1 cellular context compared by ENCODE assay signal in the genomic region with DNA sequence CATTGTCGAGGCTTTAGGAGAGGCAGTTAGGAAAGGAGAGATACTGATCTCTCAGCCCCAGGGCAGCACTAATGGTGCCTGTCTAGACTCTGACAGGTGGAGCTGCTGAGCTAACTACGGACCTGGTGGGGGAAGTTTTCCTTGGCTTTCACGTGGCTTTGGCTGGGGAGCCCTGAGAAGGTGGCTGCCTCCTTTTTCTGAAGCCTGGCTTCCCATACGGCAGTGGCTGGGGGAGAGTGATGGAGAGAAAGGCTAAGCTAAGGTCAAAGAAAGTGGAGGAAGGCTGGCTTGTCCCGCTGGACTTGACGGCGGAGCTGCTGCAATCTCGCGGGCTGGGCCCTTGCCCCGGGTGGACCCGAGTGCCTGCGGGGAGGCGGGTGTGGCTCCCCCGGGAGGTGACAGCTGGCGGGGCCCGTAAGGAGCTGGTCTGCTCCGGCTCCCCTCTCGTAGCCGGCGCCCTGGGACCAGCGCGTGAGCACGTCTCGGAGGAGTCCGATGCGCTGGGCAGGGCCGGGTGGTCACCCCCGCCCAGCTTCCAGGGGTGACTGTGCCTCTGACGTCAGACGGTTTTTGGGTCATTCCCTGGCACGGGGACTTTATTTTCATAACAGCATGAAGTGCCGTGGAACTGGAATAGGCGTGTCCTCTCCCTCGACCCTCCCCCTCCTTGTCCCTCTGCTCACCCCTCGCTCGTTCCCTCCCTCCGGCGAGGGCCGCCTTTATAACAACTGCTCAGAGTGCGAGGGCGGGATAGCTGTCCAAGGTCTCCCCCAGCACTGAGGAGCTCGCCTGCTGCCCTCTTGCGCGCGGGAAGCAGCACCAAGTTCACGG.
A peak's percentile ranks its signal among the peaks of the same experiment; 100 is the strongest.
TF ChIP-seq lines count a peak whose summit lies in the region.

A gene with protein sequence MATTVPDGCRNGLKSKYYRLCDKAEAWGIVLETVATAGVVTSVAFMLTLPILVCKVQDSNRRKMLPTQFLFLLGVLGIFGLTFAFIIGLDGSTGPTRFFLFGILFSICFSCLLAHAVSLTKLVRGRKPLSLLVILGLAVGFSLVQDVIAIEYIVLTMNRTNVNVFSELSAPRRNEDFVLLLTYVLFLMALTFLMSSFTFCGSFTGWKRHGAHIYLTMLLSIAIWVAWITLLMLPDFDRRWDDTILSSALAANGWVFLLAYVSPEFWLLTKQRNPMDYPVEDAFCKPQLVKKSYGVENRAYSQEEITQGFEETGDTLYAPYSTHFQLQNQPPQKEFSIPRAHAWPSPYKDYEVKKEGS (plus strand): TSS at position 748 of the 831 bp plus-strand sequence. CDS start 16,688 bp downstream, outside the sequence.

TF ChIP-seq in K562, 482 proteins besides CTCF, POLR2A, EP300 and RAD21 (continued from another document and continues in another):
- TF ChIP-seq, protein P1, sequence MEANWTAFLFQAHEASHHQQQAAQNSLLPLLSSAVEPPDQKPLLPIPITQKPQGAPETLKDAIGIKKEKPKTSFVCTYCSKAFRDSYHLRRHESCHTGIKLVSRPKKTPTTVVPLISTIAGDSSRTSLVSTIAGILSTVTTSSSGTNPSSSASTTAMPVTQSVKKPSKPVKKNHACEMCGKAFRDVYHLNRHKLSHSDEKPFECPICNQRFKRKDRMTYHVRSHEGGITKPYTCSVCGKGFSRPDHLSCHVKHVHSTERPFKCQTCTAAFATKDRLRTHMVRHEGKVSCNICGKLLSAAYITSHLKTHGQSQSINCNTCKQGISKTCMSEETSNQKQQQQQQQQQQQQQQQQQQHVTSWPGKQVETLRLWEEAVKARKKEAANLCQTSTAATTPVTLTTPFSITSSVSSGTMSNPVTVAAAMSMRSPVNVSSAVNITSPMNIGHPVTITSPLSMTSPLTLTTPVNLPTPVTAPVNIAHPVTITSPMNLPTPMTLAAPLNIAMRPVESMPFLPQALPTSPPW (CRISPR knock-in tag; IDR thresholded peaks at IDR 0.05), result no peak
- TF ChIP-seq, protein P2, sequence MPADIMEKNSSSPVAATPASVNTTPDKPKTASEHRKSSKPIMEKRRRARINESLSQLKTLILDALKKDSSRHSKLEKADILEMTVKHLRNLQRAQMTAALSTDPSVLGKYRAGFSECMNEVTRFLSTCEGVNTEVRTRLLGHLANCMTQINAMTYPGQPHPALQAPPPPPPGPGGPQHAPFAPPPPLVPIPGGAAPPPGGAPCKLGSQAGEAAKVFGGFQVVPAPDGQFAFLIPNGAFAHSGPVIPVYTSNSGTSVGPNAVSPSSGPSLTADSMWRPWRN (IDR thresholded peaks at IDR 0.05; ENCODE audit: low read depth), result no peak
- TF ChIP-seq NCOA1 (IDR thresholded peaks at IDR 0.05; ENCODE audit: low read depth) (no peak), ZNF551 (CRISPR knock-in tag; IDR thresholded peaks at IDR 0.05) (no peak), RBFOX2 (IDR thresholded peaks at IDR 0.05; ENCODE audit: low read depth, low read length) (0 out of 2 replicates have a peak, but pooled peaks have one; percentile 24), PRMT5 (CRISPR knock-in tag; IDR thresholded peaks at IDR 0.05) (no peak), YY1 (IDR thresholded peaks at IDR 0.05; ENCODE audit: borderline replicate concordance in 1 of 3, control insufficient read depth in 1 of 3, extremely low read depth in 1 of 3, insufficient read depth in 3 of 3, insufficient read length in 1 of 3, insufficient replicate concordance in 2 of 3, low read depth in 1 of 3, low read length in 2 of 3) (peak in 1 of 3 experiments; percentile 40), ARNT (IDR thresholded peaks at IDR 0.05) (no peak), ZNF586 (CRISPR knock-in tag; conservative IDR thresholded peaks at IDR 0.05) (no peak), LEF1 (IDR thresholded peaks at IDR 0.05) (no peak), ZNF24 (IDR thresholded peaks at IDR 0.05) (no peak), ZNF146 (CRISPR knock-in tag; IDR thresholded peaks at IDR 0.05; ENCODE audit: unreplicated experiment) (no peak), L3MBTL2 (IDR thresholded peaks at IDR 0.05) (peak; percentile 55), MIER1 (IDR thresholded peaks at IDR 0.05; ENCODE audit: low read depth) (no peak), NRF1 (conservative IDR thresholded peaks at IDR 0.05 in 1 of 2, IDR thresholded peaks at IDR 0.05 in 1 of 2) (peak in 1 of 2 experiments; percentile 19; a peak in 2 of 4 replicates), ZNF707 (CRISPR knock-in tag; conservative IDR thresholded peaks at IDR 0.05) (no peak), CBFA2T2 (conservative IDR thresholded peaks at IDR 0.05) (no peak), SMAD4 (CRISPR knock-in tag; conservative IDR thresholded peaks at IDR 0.05) (peak; percentile 76; the same call in 1 of the 2 replicates), C11orf30 (IDR thresholded peaks at IDR 0.05; ENCODE audit: low read depth) (no peak), GATA2 (CRISPR knock-in tag; IDR thresholded peaks at IDR 0.05) (peak; percentile 70), POLR2H (tag; IDR thresholded peaks at IDR 0.05; ENCODE audit: low read depth) (no peak), ELF4 (CRISPR knock-in tag; IDR thresholded peaks at IDR 0.05) (no peak), EGR1 (conservative IDR thresholded peaks at IDR 0.05) (peak; percentile 44; the same call in 1 of the 2 replicates), POLR2AphosphoS2 (IDR thresholded peaks at IDR 0.05; ENCODE audit: low read length) (no peak), PHF8 (IDR thresholded peaks at IDR 0.05; ENCODE audit: borderline replicate concordance, low read length) (peak; percentile 19; the same call in 1 of the 2 replicates), RBBP5 (IDR thresholded peaks at IDR 0.05; ENCODE audit: borderline replicate concordance, insufficient read depth, low read length, poor library complexity, severe bottlenecking) (no peak), JUND (IDR thresholded peaks at IDR 0.05; ENCODE audit: borderline replicate concordance, low read depth, low read length) (0 out of 2 replicates have a peak, but pooled peaks have one; percentile 8), JUND (tag; IDR thresholded peaks at IDR 0.05; ENCODE audit: borderline replicate concordance, low read depth, low read length) (no peak), RBM34 (IDR thresholded peaks at IDR 0.05; ENCODE audit: borderline replicate concordance, insufficient read depth, low read length) (no peak), ATF7 (IDR thresholded peaks at IDR 0.05) (0 out of 2 replicates have a peak, but pooled peaks have one; percentile 10), PRPF4 (IDR thresholded peaks at IDR 0.05; ENCODE audit: insufficient read depth, low read depth, low read length, poor library complexity, severe bottlenecking) (no peak), ILF3 (IDR thresholded peaks at IDR 0.05; ENCODE audit: borderline replicate concordance) (no peak), HDAC1 (IDR thresholded peaks at IDR 0.05) (0 out of 4 replicates have a peak, but pooled peaks of 1 of the 2 experiments have one; percentile 29), ILK (tag; IDR thresholded peaks at IDR 0.05; ENCODE audit: borderline replicate concordance, low read depth) (no peak), SMAD1 (IDR thresholded peaks at IDR 0.05; ENCODE audit: low read depth, low read length, partially characterized antibody) (no peak), ZNF165 (CRISPR knock-in tag; IDR thresholded peaks at IDR 0.05; ENCODE audit: borderline replicate concordance) (no peak), EWSR1 (IDR thresholded peaks at IDR 0.05; ENCODE audit: borderline replicate concordance, low read depth, partially characterized antibody) (no peak), ZEB2 (IDR thresholded peaks at IDR 0.05) (no peak), TAF9B (IDR thresholded peaks at IDR 0.05; ENCODE audit: partially characterized antibody) (no peak), FOXA1 (IDR thresholded peaks at IDR 0.05; ENCODE audit: borderline replicate concordance) (no peak), SETDB1 (IDR thresholded peaks at IDR 0.05; ENCODE audit: low read length) (no peak), HCFC1 (IDR thresholded peaks at IDR 0.05; ENCODE audit: low read depth, low read length) (0 out of 2 replicates have a peak, but pooled peaks have one; percentile 7)
- TF ChIP-seq, protein P3, sequence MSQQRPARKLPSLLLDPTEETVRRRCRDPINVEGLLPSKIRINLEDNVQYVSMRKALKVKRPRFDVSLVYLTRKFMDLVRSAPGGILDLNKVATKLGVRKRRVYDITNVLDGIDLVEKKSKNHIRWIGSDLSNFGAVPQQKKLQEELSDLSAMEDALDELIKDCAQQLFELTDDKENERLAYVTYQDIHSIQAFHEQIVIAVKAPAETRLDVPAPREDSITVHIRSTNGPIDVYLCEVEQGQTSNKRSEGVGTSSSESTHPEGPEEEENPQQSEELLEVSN (IDR thresholded peaks at IDR 0.05; ENCODE audit: borderline replicate concordance in 1 of 2, extremely low read depth in 1 of 2, insufficient read depth in 1 of 2, insufficient read length in 1 of 2, low read depth in 1 of 2, low read length in 1 of 2, poor library complexity in 1 of 2, severe bottlenecking in 1 of 2), result peak in 1 of 2 experiments; percentile 39
- TF ChIP-seq, protein P4, sequence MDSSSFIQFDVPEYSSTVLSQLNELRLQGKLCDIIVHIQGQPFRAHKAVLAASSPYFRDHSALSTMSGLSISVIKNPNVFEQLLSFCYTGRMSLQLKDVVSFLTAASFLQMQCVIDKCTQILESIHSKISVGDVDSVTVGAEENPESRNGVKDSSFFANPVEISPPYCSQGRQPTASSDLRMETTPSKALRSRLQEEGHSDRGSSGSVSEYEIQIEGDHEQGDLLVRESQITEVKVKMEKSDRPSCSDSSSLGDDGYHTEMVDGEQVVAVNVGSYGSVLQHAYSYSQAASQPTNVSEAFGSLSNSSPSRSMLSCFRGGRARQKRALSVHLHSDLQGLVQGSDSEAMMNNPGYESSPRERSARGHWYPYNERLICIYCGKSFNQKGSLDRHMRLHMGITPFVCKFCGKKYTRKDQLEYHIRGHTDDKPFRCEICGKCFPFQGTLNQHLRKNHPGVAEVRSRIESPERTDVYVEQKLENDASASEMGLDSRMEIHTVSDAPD (CRISPR knock-in tag; IDR thresholded peaks at IDR 0.05), result no peak
- TF ChIP-seq, protein P5, sequence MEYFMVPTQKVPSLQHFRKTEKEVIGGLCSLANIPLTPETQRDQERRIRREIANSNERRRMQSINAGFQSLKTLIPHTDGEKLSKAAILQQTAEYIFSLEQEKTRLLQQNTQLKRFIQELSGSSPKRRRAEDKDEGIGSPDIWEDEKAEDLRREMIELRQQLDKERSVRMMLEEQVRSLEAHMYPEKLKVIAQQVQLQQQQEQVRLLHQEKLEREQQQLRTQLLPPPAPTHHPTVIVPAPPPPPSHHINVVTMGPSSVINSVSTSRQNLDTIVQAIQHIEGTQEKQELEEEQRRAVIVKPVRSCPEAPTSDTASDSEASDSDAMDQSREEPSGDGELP (CRISPR knock-in tag; IDR thresholded peaks at IDR 0.05; ENCODE audit: borderline replicate concordance), result peak; percentile 49; the same call in 1 of the 2 replicates
- TF ChIP-seq, protein P6, sequence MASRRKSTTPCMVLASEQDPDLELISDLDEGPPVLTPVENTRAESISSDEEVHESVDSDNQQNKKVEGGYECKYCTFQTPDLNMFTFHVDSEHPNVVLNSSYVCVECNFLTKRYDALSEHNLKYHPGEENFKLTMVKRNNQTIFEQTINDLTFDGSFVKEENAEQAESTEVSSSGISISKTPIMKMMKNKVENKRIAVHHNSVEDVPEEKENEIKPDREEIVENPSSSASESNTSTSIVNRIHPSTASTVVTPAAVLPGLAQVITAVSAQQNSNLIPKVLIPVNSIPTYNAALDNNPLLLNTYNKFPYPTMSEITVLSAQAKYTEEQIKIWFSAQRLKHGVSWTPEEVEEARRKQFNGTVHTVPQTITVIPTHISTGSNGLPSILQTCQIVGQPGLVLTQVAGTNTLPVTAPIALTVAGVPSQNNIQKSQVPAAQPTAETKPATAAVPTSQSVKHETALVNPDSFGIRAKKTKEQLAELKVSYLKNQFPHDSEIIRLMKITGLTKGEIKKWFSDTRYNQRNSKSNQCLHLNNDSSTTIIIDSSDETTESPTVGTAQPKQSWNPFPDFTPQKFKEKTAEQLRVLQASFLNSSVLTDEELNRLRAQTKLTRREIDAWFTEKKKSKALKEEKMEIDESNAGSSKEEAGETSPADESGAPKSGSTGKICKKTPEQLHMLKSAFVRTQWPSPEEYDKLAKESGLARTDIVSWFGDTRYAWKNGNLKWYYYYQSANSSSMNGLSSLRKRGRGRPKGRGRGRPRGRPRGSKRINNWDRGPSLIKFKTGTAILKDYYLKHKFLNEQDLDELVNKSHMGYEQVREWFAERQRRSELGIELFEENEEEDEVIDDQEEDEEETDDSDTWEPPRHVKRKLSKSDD (conservative IDR thresholded peaks at IDR 0.05; ENCODE audit: low read length), result no peak
- TF ChIP-seq, protein P7, sequence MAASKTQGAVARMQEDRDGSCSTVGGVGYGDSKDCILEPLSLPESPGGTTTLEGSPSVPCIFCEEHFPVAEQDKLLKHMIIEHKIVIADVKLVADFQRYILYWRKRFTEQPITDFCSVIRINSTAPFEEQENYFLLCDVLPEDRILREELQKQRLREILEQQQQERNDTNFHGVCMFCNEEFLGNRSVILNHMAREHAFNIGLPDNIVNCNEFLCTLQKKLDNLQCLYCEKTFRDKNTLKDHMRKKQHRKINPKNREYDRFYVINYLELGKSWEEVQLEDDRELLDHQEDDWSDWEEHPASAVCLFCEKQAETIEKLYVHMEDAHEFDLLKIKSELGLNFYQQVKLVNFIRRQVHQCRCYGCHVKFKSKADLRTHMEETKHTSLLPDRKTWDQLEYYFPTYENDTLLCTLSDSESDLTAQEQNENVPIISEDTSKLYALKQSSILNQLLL (CRISPR knock-in tag; IDR thresholded peaks at IDR 0.05; ENCODE audit: borderline replicate concordance), result no peak
- TF ChIP-seq, protein P8, sequence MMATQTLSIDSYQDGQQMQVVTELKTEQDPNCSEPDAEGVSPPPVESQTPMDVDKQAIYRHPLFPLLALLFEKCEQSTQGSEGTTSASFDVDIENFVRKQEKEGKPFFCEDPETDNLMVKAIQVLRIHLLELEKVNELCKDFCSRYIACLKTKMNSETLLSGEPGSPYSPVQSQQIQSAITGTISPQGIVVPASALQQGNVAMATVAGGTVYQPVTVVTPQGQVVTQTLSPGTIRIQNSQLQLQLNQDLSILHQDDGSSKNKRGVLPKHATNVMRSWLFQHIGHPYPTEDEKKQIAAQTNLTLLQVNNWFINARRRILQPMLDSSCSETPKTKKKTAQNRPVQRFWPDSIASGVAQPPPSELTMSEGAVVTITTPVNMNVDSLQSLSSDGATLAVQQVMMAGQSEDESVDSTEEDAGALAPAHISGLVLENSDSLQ (IDR thresholded peaks at IDR 0.05), result peak; percentile 32; the same call in 1 of the 2 replicates
- TF ChIP-seq, protein P9, sequence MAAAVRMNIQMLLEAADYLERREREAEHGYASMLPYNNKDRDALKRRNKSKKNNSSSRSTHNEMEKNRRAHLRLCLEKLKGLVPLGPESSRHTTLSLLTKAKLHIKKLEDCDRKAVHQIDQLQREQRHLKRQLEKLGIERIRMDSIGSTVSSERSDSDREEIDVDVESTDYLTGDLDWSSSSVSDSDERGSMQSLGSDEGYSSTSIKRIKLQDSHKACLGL (CRISPR knock-in tag; IDR thresholded peaks at IDR 0.05; ENCODE audit: borderline replicate concordance, poor library complexity, severe bottlenecking), result no peak
- TF ChIP-seq, protein P10, sequence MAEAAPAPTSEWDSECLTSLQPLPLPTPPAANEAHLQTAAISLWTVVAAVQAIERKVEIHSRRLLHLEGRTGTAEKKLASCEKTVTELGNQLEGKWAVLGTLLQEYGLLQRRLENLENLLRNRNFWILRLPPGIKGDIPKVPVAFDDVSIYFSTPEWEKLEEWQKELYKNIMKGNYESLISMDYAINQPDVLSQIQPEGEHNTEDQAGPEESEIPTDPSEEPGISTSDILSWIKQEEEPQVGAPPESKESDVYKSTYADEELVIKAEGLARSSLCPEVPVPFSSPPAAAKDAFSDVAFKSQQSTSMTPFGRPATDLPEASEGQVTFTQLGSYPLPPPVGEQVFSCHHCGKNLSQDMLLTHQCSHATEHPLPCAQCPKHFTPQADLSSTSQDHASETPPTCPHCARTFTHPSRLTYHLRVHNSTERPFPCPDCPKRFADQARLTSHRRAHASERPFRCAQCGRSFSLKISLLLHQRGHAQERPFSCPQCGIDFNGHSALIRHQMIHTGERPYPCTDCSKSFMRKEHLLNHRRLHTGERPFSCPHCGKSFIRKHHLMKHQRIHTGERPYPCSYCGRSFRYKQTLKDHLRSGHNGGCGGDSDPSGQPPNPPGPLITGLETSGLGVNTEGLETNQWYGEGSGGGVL (CRISPR knock-in tag; IDR thresholded peaks at IDR 0.05), result no peak
